Comparison of ENCODE assay signal across 7 cellular contexts in genomic region chr10:21535976-21536375, GRCh38. TPM values are rescaled to one million over a fixed set of nuclear protein-coding genes. Genes with fewer than 3 reads are reported as not detected.
DNase-seq lines count a peak whose midpoint lies in the region; ATAC-seq and TF ChIP-seq lines count a peak whose summit lies in the region.
"Not testable (repeated sequence)": the region's sequence is repeated elsewhere in the genome, so short reads cannot be mapped to it uniquely, and the experiment has no call there.

No MANE protein-coding gene starts in this region.

- H3K27me3 Mint-ChIP-seq in GM23338 (ENCODE audit: insufficient read depth, low read depth, poor library complexity): peaks cover 12% of the 10 kb centered on the region
- H3K27me3 Mint-ChIP-seq in activated T-cell treated with anti-CD3 and anti-CD28 coated beads, Interleukin-2, amount 50 U/mL, for 72 hours (ENCODE audit: low read depth); chondrocyte (ENCODE audit: low read depth): not testable (repeated sequence)

- H3K4me1 Mint-ChIP-seq in GM23338: peaks cover 18% of the 10 kb centered on the region
- peaks cover 10% of the 10 kb centered on the region for H3K4me1 Mint-ChIP-seq in activated T-cell treated with anti-CD3 and anti-CD28 coated beads, Interleukin-2, amount 50 U/mL, for 72 hours (ENCODE audit: low read depth)
- peaks cover 31% of the 10 kb centered on the region for H3K4me1 Mint-ChIP-seq in chondrocyte (ENCODE audit: low read depth)

- H4K20me1 ChIP-seq in GM23338 (replicated peaks; ENCODE audit: insufficient read depth): peaks cover 16% of the 10 kb centered on the region

- POLR2A ChIA-PET in Panc1 (lab: Charles Lee): not testable (repeated sequence)

- BruUV-seq in Panc1 (replicated peaks; lab: Mats Ljungman, UMichigan): not testable (repeated sequence)

- not testable (repeated sequence) for TF ChIP-seq POLR2A in sigmoid colon (IDR thresholded peaks at IDR 0.05)

- H3K36me3 ChIP-seq in GM23338 (ENCODE audit: insufficient read depth) (peaks cover 23% of the 10 kb centered on the region), mesodermal cell (ENCODE audit: control insufficient read depth, insufficient read depth, low read length) (peaks cover 36% of the 10 kb centered on the region), sigmoid colon (peaks cover 0 to 39% (median 14%) of the 10 kb centered on the region in 4 donors)
- not testable (repeated sequence) for H3K36me3 ChIP-seq in Panc1 (ENCODE audit: control insufficient read depth, insufficient read depth, low read length)

- intact Hi-C loops in Panc1 (cut with micrococcal nuclease; ENCODE audit: unreplicated experiment): not testable (repeated sequence)
- intact Hi-C loops in sigmoid colon (cut with DNase I): loop anchor here (2.0 to 10.0 kb wide), 5 partner anchors 39 to 1899 kb away; partner anchors contain the start of genes DNAJC1 and OTUD1

- peaks cover 28% of the 10 kb centered on the region for H3K4me1 ChIP-seq in GM23338 (ENCODE audit: insufficient read depth)
- H3K4me1 ChIP-seq in Panc1 (ENCODE audit: control insufficient read depth, insufficient read depth, low read length): peaks cover 18% of the 10 kb centered on the region
- not testable (repeated sequence) for H3K4me1 ChIP-seq in mesodermal cell (ENCODE audit: control insufficient read depth, insufficient read depth, low read length, poor library complexity, severe bottlenecking)
- peaks cover 0 to 45% (median 24%) of the 10 kb centered on the region in 4 donors for H3K4me1 ChIP-seq in sigmoid colon

- not testable (repeated sequence) for H3K27ac Mint-ChIP-seq in GM23338; activated T-cell treated with anti-CD3 and anti-CD28 coated beads, Interleukin-2, amount 50 U/mL, for 72 hours
- peak overlapping the region; percentile 87 for H3K27ac Mint-ChIP-seq in chondrocyte (ENCODE audit: unreplicated experiment)

- H3K9me3 ChIP-seq in Panc1 (ENCODE audit: control insufficient read depth, insufficient read depth, low read depth, low read length); mesodermal cell (ENCODE audit: control insufficient read depth, low read length); sigmoid colon: not testable (repeated sequence)

- peaks cover 62% of the 10 kb centered on the region for H3K79me2 ChIP-seq in GM23338 (replicated peaks; ENCODE audit: insufficient read depth)

- CTCF ChIA-PET in Panc1 (lab: Charles Lee): not testable (repeated sequence)

- not testable (repeated sequence) for TF ChIP-seq CTCF in GM23338 (conservative IDR thresholded peaks at IDR 0.05; ENCODE audit: low read depth in 2 of 2); Panc1 (IDR thresholded peaks at IDR 0.05); chondrocyte (IDR thresholded peaks at IDR 0.05); foreskin fibroblast (IDR thresholded peaks at IDR 0.05; ENCODE audit: low read depth, low read length); sigmoid colon (IDR thresholded peaks at IDR 0.05)

- H3K9me2 ChIP-seq in GM23338 (ENCODE audit: insufficient read depth): not testable (repeated sequence)

- peak overlapping the region; percentile 87 for H3K4me2 ChIP-seq in GM23338

- not testable (repeated sequence) for DNase-seq in GM23338 (ENCODE audit: low spot score); Panc1 (ENCODE audit: low read depth, low spot score); activated T-cell treated with anti-CD3 and anti-CD28 coated beads, Interleukin-2, amount 50 U/mL, for 72 hours; chondrocyte (ENCODE audit: low spot score); foreskin fibroblast; sigmoid colon

- TF ChIP-seq EP300 in sigmoid colon (IDR thresholded peaks at IDR 0.05): not testable (repeated sequence)

- 90 to 91% methylated on average over 9 of the region's 9 CpGs for WGBS in mesodermal cell (ENCODE audit: insufficient coverage in 2 of 2), 2 experiments
- WGBS in sigmoid colon, 2 donors: 93 to 95% methylated on average over 9 of the region's 9 CpGs

- not testable (repeated sequence) for H3K27me3 ChIP-seq in GM23338 (ENCODE audit: insufficient read depth); Panc1 (ENCODE audit: control insufficient read depth, insufficient read depth, low read length); sigmoid colon

- in situ Hi-C loops in Panc1 (cut with HindIII; ENCODE audit: low pct_unique_long_range_greater_than_20kb, low sequenced_read_pairs): not testable (repeated sequence)

- H3K27ac ChIP-seq in GM23338 (ENCODE audit: low read depth): 0 out of 2 replicates have a peak overlapping the region, but pooled peaks have one; percentile 15
- H3K27ac ChIP-seq in Panc1 (ENCODE audit: low read length): peak overlapping the region; percentile 93
- not testable (repeated sequence) for H3K27ac ChIP-seq in mesodermal cell (ENCODE audit: low read depth, low read length, severe bottlenecking)
- H3K27ac ChIP-seq in sigmoid colon: peak overlapping the region in 3 of 4 donors; percentile 97 to 99 (median 97)

- H3K36me3 Mint-ChIP-seq in GM23338 (ENCODE audit: low read depth) (peaks cover 50% of the 10 kb centered on the region), chondrocyte (ENCODE audit: low read depth) (peaks cover 12% of the 10 kb centered on the region)
- H3K36me3 Mint-ChIP-seq in activated T-cell treated with anti-CD3 and anti-CD28 coated beads, Interleukin-2, amount 50 U/mL, for 72 hours (ENCODE audit: insufficient read depth in 2 of 2): peaks cover 11% of the 10 kb centered on the region in 2 donors

- peak overlapping the region; percentile 75; the same call in 1 of the 2 replicates for H3K4me3 ChIP-seq in GM23338
- peak overlapping the region; percentile 58 to 61; a peak in 3 of 4 replicates for H3K4me3 ChIP-seq in Panc1 (ENCODE audit: low read depth in 2 of 2, low read length in 2 of 2)
- H3K4me3 ChIP-seq in foreskin fibroblast (ENCODE audit: low read depth in 1 of 2, low read length in 2 of 2): peak overlapping the region; percentile 62 to 82
- H3K4me3 ChIP-seq in mesodermal cell (ENCODE audit: extremely low read depth, insufficient read depth, low read length, poor library complexity, severe bottlenecking): peak overlapping the region; percentile 53
- not testable (repeated sequence) for H3K4me3 ChIP-seq in sigmoid colon

- not testable (repeated sequence) for H2AFZ ChIP-seq in GM23338

- ATAC-seq in GM23338; Panc1; activated T-cell treated with anti-CD3 and anti-CD28 coated beads, Interleukin-2, amount 50 U/mL, for 72 hours (replicated peaks in 1 of 2): not testable (repeated sequence)

- peak overlapping the region; percentile 86 for H3K4me3 Mint-ChIP-seq in GM23338
- peak overlapping the region; percentile 82 to 85 for H3K4me3 Mint-ChIP-seq in activated T-cell treated with anti-CD3 and anti-CD28 coated beads, Interleukin-2, amount 50 U/mL, for 72 hours
- H3K4me3 Mint-ChIP-seq in chondrocyte (ENCODE audit: unreplicated experiment): peak overlapping the region; percentile 81

- H3F3A ChIP-seq in GM23338 (replicated peaks; ENCODE audit: low read depth): not testable (repeated sequence)

- not testable (repeated sequence) for H3K9me3 Mint-ChIP-seq in GM23338; activated T-cell treated with anti-CD3 and anti-CD28 coated beads, Interleukin-2, amount 50 U/mL, for 72 hours; chondrocyte (ENCODE audit: low read depth)

RNA-seq across cellular contexts. Expression of gene MLLT10, which starts 1.9 kb away (rescaled TPM):
- total RNA-seq in GM23338 (2014; rRNA removed; shearing (Covaris generic)): 54.1 and 55.4 TPM in 2 replicates
- polyA plus RNA-seq in GM23338 (2016; fragmentation: Nextera tagmentation; extraction: Ambion mirVana) (26.1 and 28.8 TPM in 2 replicates), sigmoid colon (10 to 100 TPM in 2 of 3 donors, 1 to 10 TPM in 1; 8.6 to 16.1 (median 10.2) TPM)
- total RNA-seq in Panc1 (2021; ENCODE audit: unreplicated experiment) (33.4 TPM), chondrocyte (35.4 to 39.0 TPM (median 37.5 TPM) in 3 replicates), sigmoid colon (10 to 100 TPM; 36.0 to 53.7 (median 45.1) TPM)
- polyA plus RNA-seq in Panc1 (2012; ENCODE audit: insufficient read length): 28.9 TPM
- 10 to 100 TPM; 45.4 to 46.0 TPM for total RNA-seq in activated T-cell treated with anti-CD3 and anti-CD28 coated beads, Interleukin-2, amount 50 U/mL, for 72 hours
- 45.1 TPM for polyA plus RNA-seq in mesodermal cell (2013, experiment 1 of 2)
- 40.1 TPM for polyA plus RNA-seq in mesodermal cell (2013, experiment 2 of 2)

RNA-seq across cellular contexts. Expression of gene SKIDA1, which starts 10.5 kb away (rescaled TPM):
- 2.3 and 3.5 TPM in 2 replicates for total RNA-seq in GM23338 (2014; rRNA removed; shearing (Covaris generic))
- polyA plus RNA-seq in GM23338 (2016; fragmentation: Nextera tagmentation; extraction: Ambion mirVana) (0.94 and 1.5 TPM in 2 replicates), sigmoid colon (under 1 TPM in 1 of 3 donors, not detected in 2; 0.10 TPM)
- total RNA-seq in Panc1 (2021; ENCODE audit: unreplicated experiment) (9.3 TPM), chondrocyte (1.9 to 3.7 TPM (median 2.0 TPM) in 3 replicates), sigmoid colon (1 to 10 TPM in 3 of 4 donors, under 1 TPM in 1; 0.82 to 4.2 (median 3.4) TPM)
- polyA plus RNA-seq in Panc1 (2012; ENCODE audit: insufficient read length): 5.8 TPM
- total RNA-seq in activated T-cell treated with anti-CD3 and anti-CD28 coated beads, Interleukin-2, amount 50 U/mL, for 72 hours: under 1 TPM; 0.23 to 0.41 TPM
- 11.4 TPM for polyA plus RNA-seq in mesodermal cell (2013, experiment 1 of 2)
- 10.3 TPM for polyA plus RNA-seq in mesodermal cell (2013, experiment 2 of 2)
